16 cellular contexts compared by ENCODE assay signal in genomic region chr6:92684386-92684785, GRCh38.
"Had no signal": no experiment of that assay in that cellular context is flagged by ENCODE, and none has a peak within 500 bp of the region (broad histone marks: within the 10 kb centered on the region; RNA-seq: fewer than 3 reads in every experiment).

No MANE protein-coding gene starts in this region.

- H3K27me3 ChIP-seq: heart right ventricle, left lung, neural progenitor cell had no signal

- H3K4me3 ChIP-seq: heart right ventricle, left lung, neural progenitor cell had no signal

- DNase-seq: activated CD4-positive, alpha-beta T cell treated with anti-CD3 and anti-CD28 coated beads, Interleukin-2, amount 10 ng/mL, durations not matched to agents 7 days and 5 days; activated CD8-positive, alpha-beta T cell treated with anti-CD3 and anti-CD28 coated beads, Interleukin-2, amount 10 ng/mL, durations not matched to agents 7 days and 5 days; activated naive CD4-positive, alpha-beta T cell treated with anti-CD3 and anti-CD28 coated beads for 36 hours; activated T-cell treated with anti-CD3 and anti-CD28 coated beads, Interleukin-2, amount 50 U/mL, for 24 hours; anterior cingulate cortex; cerebellar nuclear complex; effector CD4-positive, alpha-beta T cell; heart right ventricle; left lung; stimulated activated CD4-positive, alpha-beta T cell treated with anti-CD3 and anti-CD28 coated beads, Interleukin-12 subunit alpha, Interleukin-12 subunit beta, amount 100 ng/mL, for 4 hours; stimulated activated CD4-positive, alpha-beta T cell treated with anti-CD3 and anti-CD28 coated beads, Interleukin-1b, Interleukin-23, amount 100 ng/mL, for 48 hours; stimulated activated CD8-positive, alpha-beta memory T cell treated with anti-CD3 and anti-CD28 coated beads, Interleukin-4, amount 100 ng/mL, for 48 hours; stimulated activated naive CD4-positive, alpha-beta T cell had no signal

- H3K9me3 ChIP-seq: heart right ventricle, left lung had no signal

- H3K27ac ChIP-seq: heart right ventricle, left lung, neural progenitor cell had no signal

- H2AFZ ChIP-seq: neural progenitor cell had no signal

- H3K36me3 ChIP-seq: heart right ventricle, left lung, neural progenitor cell had no signal

- H3K4me2 ChIP-seq: neural progenitor cell had no signal

- H3K9ac ChIP-seq: neural progenitor cell had no signal

- ATAC-seq: activated CD4-positive, CD25-positive, alpha-beta regulatory T cell treated with anti-CD3 and anti-CD28 coated beads, Interleukin-2, amount 50 U/mL, for 24 hours; activated CD8-positive, alpha-beta T cell treated with anti-CD3 and anti-CD28 coated beads, Interleukin-2, amount 10 ng/mL, durations not matched to agents 7 days and 5 days; esophagus mucosa; heart right ventricle; left lung had no signal

- H3K4me1 ChIP-seq: left lung, neural progenitor cell had no signal
